1 cellular context compared by ENCODE assay signal in the genomic region with DNA sequence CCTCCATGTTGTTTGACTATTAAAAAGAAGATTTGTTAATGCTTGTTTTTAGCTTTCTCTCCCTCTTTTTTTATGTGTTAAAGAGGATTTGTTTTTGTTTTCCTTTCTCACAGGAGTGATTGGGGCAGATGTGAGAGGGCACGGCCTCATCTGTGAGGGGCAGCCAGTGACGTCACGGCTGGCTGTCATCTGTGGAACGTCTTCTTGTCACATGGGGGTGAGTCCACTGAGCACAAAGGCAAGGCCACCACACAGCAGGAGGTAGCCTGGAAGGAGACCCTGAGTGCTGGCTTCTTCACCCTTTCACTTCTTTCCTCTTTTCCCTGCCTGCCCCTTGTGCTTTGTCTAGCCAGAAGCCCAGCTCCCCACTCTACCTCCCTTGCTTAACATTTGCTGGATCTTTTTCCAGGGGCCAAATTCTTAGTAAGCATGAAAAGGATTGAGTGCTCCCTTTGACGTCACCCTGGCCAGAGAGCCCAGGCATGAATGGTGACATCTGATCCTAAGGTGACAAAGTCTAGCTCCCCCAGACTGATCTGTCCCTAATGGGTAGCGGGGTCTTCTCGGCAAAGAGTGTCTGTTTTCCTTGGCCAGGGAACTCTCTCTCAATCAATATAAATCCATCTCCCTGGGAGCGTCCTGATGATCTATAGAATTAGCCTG.
TF ChIP-seq lines count a peak whose summit lies in the region.

No MANE protein-coding gene starts in this region.

TF ChIP-seq in SK-N-SH treated with all-trans-retinoic acid at 6 μM for 48 hours, 23 proteins besides CTCF, POLR2A, EP300 and RAD21 (continued from another document):
- TF ChIP-seq, protein P1, sequence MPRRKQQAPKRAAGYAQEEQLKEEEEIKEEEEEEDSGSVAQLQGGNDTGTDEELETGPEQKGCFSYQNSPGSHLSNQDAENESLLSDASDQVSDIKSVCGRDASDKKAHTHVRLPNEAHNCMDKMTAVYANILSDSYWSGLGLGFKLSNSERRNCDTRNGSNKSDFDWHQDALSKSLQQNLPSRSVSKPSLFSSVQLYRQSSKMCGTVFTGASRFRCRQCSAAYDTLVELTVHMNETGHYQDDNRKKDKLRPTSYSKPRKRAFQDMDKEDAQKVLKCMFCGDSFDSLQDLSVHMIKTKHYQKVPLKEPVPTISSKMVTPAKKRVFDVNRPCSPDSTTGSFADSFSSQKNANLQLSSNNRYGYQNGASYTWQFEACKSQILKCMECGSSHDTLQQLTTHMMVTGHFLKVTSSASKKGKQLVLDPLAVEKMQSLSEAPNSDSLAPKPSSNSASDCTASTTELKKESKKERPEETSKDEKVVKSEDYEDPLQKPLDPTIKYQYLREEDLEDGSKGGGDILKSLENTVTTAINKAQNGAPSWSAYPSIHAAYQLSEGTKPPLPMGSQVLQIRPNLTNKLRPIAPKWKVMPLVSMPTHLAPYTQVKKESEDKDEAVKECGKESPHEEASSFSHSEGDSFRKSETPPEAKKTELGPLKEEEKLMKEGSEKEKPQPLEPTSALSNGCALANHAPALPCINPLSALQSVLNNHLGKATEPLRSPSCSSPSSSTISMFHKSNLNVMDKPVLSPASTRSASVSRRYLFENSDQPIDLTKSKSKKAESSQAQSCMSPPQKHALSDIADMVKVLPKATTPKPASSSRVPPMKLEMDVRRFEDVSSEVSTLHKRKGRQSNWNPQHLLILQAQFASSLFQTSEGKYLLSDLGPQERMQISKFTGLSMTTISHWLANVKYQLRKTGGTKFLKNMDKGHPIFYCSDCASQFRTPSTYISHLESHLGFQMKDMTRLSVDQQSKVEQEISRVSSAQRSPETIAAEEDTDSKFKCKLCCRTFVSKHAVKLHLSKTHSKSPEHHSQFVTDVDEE (CRISPR knock-in tag; IDR thresholded peaks at IDR 0.05): no peak
- TF ChIP-seq ZNF70 (CRISPR knock-in tag; IDR thresholded peaks at IDR 0.05) (no peak), ZFP30 (CRISPR knock-in tag; IDR thresholded peaks at IDR 0.05) (no peak), ZFP3 (CRISPR knock-in tag; IDR thresholded peaks at IDR 0.05) (no peak), PPARA (CRISPR knock-in tag; IDR thresholded peaks at IDR 0.05; ENCODE audit: borderline replicate concordance) (no peak), ESRRG (CRISPR knock-in tag; IDR thresholded peaks at IDR 0.05) (no peak), SNAI2 (CRISPR knock-in tag; IDR thresholded peaks at IDR 0.05) (no peak), TOX (CRISPR knock-in tag; IDR thresholded peaks at IDR 0.05; ENCODE audit: borderline replicate concordance) (no peak), TCF4 (CRISPR knock-in tag; IDR thresholded peaks at IDR 0.05; ENCODE audit: borderline replicate concordance) (no peak), GLIS3 (CRISPR knock-in tag; IDR thresholded peaks at IDR 0.05) (no peak), RARB (CRISPR knock-in tag; IDR thresholded peaks at IDR 0.05) (no peak), CSDC2 (CRISPR knock-in tag; IDR thresholded peaks at IDR 0.05) (no peak), ZNF8 (CRISPR knock-in tag; IDR thresholded peaks at IDR 0.05) (no peak), OSR1 (CRISPR knock-in tag; IDR thresholded peaks at IDR 0.05) (no peak), ISL1 (CRISPR knock-in tag; IDR thresholded peaks at IDR 0.05) (no peak), ZNF565 (CRISPR knock-in tag; conservative IDR thresholded peaks at IDR 0.05; ENCODE audit: low read depth) (no peak)
- TF ChIP-seq, protein P2, sequence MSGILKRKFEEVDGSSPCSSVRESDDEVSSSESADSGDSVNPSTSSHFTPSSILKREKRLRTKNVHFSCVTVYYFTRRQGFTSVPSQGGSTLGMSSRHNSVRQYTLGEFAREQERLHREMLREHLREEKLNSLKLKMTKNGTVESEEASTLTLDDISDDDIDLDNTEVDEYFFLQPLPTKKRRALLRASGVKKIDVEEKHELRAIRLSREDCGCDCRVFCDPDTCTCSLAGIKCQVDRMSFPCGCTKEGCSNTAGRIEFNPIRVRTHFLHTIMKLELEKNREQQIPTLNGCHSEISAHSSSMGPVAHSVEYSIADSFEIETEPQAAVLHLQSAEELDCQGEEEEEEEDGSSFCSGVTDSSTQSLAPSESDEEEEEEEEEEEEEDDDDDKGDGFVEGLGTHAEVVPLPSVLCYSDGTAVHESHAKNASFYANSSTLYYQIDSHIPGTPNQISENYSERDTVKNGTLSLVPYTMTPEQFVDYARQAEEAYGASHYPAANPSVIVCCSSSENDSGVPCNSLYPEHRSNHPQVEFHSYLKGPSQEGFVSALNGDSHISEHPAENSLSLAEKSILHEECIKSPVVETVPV (CRISPR knock-in tag; IDR thresholded peaks at IDR 0.05): no peak
